ENCODE assay signal across 8 cellular contexts in the genomic region with DNA sequence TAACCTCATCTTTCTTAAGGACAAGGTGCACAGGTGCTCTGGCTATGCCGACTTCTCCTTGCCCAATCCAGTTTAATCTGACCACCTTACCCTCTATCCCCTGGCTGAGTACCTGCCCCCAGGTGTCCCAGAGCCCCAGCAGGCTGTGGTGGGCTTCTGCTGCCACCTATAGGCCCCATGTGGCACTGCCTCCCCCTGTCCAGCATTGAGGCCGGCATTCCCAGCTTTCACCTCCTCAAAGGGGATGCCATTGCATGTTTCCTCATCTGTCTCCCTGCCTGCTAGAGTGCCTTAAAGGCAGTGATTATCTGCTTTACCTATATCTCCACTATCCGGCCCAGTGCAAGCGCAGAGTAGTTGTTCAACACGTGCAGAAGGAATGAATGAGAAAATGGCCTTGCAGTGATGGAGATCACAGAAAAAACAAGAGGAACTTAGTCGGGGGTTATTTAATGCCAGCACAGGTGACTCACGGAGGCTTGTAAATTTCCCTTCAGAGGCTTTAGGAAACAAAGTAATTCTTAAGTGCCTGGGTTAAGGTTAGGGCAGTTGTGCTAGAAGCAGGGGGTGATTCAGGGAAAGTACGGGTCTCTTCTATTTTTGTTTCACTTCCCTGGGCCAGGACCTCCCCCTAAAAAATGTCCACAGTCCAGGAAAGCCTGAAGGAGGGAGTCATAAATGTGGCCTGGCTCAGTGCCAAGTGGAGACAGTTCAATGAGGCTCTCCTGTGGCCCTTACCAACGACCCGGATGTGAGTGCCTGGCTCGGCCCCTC.
DNase-seq lines count a peak whose midpoint lies in the region; ATAC-seq and TF ChIP-seq lines count a peak whose summit lies in the region.

No MANE protein-coding gene starts in this region.

- no peak overlapping the region for H2BK12ac ChIP-seq in H9 (ENCODE audit: insufficient read length, low read depth, low read length)

- no peak overlapping the region for H3K4ac ChIP-seq in H9 (ENCODE audit: low read depth, low read length)

- H2BK5ac ChIP-seq in H9 (ENCODE audit: insufficient read length, low read length), result no peak overlapping the region

- no peak overlapping the region for H3K4me2 ChIP-seq in DND-41 (ENCODE audit: insufficient read depth, low read length)
- no peak overlapping the region for H3K4me2 ChIP-seq in H9 (ENCODE audit: insufficient read depth, insufficient read length, low read length)

- ATAC-seq in DND-41 (ENCODE audit: insufficient read depth, low read depth) (peak; percentile 62; the same call in 2 of the 3 replicates), GM21360 (IDR thresholded peaks at IDR 0.05; ENCODE audit: unreplicated experiment) (no peak)
- ATAC-seq in activated CD8-positive, alpha-beta memory T cell treated with anti-CD3 and anti-CD28 coated beads, Interleukin-2, amount 10 ng/mL, durations not matched to agents 7 days and 5 days, result peak; percentile 39

- no peaks in the 10 kb centered on the region for H3K23me2 ChIP-seq in H9 (ENCODE audit: insufficient read length, low read depth, low read length, poor library complexity, severe bottlenecking)

- H3K4me3 ChIP-seq in DND-41 (ENCODE audit: low read depth in 1 of 2, low read length in 2 of 2) (no peak overlapping the region), prostate gland (no peak overlapping the region)

- no peak overlapping the region for H4K5ac ChIP-seq in H9 (ENCODE audit: insufficient read length, low read depth, low read length)

- H3K4me1 ChIP-seq in DND-41 (ENCODE audit: insufficient read depth, low read length) (no peaks in the 10 kb centered on the region), H9 (ENCODE audit: insufficient read depth, low read length) (no peaks in the 10 kb centered on the region), prostate gland (replicated peaks) (no peaks in the 10 kb centered on the region)

- H4K20me1 ChIP-seq in DND-41 (ENCODE audit: insufficient read depth, low read length) (no peaks in the 10 kb centered on the region), H9 (ENCODE audit: control insufficient read depth, insufficient read depth, insufficient read length) (no peaks in the 10 kb centered on the region)

- no peak overlapping the region for H2BK15ac ChIP-seq in H9 (ENCODE audit: low read depth, low read length)

- DNase-seq in DND-41, result peak; percentile 20
- DNase-seq in H9, result peak; percentile 88
- DNase-seq in NCI-H2107 treated with DMSO at 0.1 percent for 48 hours (lab: John Stamatoyannopoulos, UW; ENCODE audit: unreplicated experiment), result peak; percentile 47
- DNase-seq in activated CD8-positive, alpha-beta memory T cell treated with anti-CD3 and anti-CD28 coated beads, Interleukin-2, amount 10 ng/mL, durations not matched to agents 7 days and 5 days, result peak; percentile 43
- DNase-seq in head of caudate nucleus, result peak in 40 of 42 donors; percentile 17 to 76 (median 46)
- DNase-seq in prostate gland (ENCODE audit: low spot score), result no peak
- DNase-seq in ureter (ENCODE audit: low spot score), result no peak

- H2AK5ac ChIP-seq in H9 (ENCODE audit: insufficient read length, low read length), result no peak overlapping the region

- H3K18ac ChIP-seq in H9 (ENCODE audit: insufficient read length, low read depth, low read length), result no peak overlapping the region

- H3K36me3 Mint-ChIP-seq in H9 (ENCODE audit: insufficient read depth in 1 of 3, low read depth in 3 of 3), result no peaks in the 10 kb centered on the region
- H3K36me3 Mint-ChIP-seq in activated CD8-positive, alpha-beta memory T cell treated with anti-CD3 and anti-CD28 coated beads, Interleukin-2, amount 10 ng/mL, durations not matched to agents 7 days and 5 days, result no peaks in the 10 kb centered on the region

- H3K79me1 ChIP-seq in H9 (ENCODE audit: insufficient read depth, low read depth, low read length, poor library complexity, severe bottlenecking), result no peaks in the 10 kb centered on the region

- TF ChIP-seq CTCF in DND-41 (IDR thresholded peaks at IDR 0.05; ENCODE audit: borderline replicate concordance, extremely low read depth, low read length, poor library complexity, severe bottlenecking), result peak; percentile 83
- peak; percentile 98 for TF ChIP-seq CTCF in H9 (conservative IDR thresholded peaks at IDR 0.05)
- peak; percentile 35 to 75 (median 72) for TF ChIP-seq CTCF in prostate gland (IDR thresholded peaks at IDR 0.05)

- H3K14ac ChIP-seq in H9 (ENCODE audit: insufficient read depth, low read length), result no peak overlapping the region

- intact Hi-C loops in head of caudate nucleus (cut with DNase I) (no loop called here), prostate gland (cut with DNase I) (loop anchor here (1.0 to 10.0 kb wide), 2 partner anchors 125 to 331 kb away; no protein-coding TSS in a partner anchor)

- no peak overlapping the region for H4K8ac ChIP-seq in H9 (replicated peaks; ENCODE audit: insufficient read length, low read depth, low read length)

- H3K36me3 ChIP-seq in DND-41 (ENCODE audit: insufficient read depth, low read length) (no peaks in the 10 kb centered on the region), prostate gland (no peaks in the 10 kb centered on the region)

- H3T11ph ChIP-seq in H9 (ENCODE audit: low read length), result no peak overlapping the region

- peaks cover 2% of the 10 kb centered on the region; the same call in 1 of the 2 replicates for H3K27me3 Mint-ChIP-seq in H9 (ENCODE audit: low read depth)
- no peaks in the 10 kb centered on the region for H3K27me3 Mint-ChIP-seq in activated CD8-positive, alpha-beta memory T cell treated with anti-CD3 and anti-CD28 coated beads, Interleukin-2, amount 10 ng/mL, durations not matched to agents 7 days and 5 days

- peaks cover 0 to 2% of the 10 kb centered on the region in 2 experiments; a peak in 2 of 4 replicates for H3K4me1 Mint-ChIP-seq in H9
- peaks cover 2% of the 10 kb centered on the region for H3K4me1 Mint-ChIP-seq in activated CD8-positive, alpha-beta memory T cell treated with anti-CD3 and anti-CD28 coated beads, Interleukin-2, amount 10 ng/mL, durations not matched to agents 7 days and 5 days

- H2BK120ac ChIP-seq in H9 (ENCODE audit: low read depth, low read length, poor library complexity, severe bottlenecking), result no peak overlapping the region

- H3K23ac ChIP-seq in H9 (ENCODE audit: insufficient read length, low read depth, low read length), result no peak overlapping the region

- no peak overlapping the region for H4K91ac ChIP-seq in H9 (ENCODE audit: insufficient read length, low read depth, low read length)

- no peak overlapping the region for H3K27ac ChIP-seq in DND-41 (ENCODE audit: low read length)
- H3K27ac ChIP-seq in H9 (ENCODE audit: insufficient read length, low read depth, low read length), result no peak overlapping the region
- H3K27ac ChIP-seq in prostate gland, result no peak overlapping the region

- no peak overlapping the region for H3K4me3 Mint-ChIP-seq in H9
- H3K4me3 Mint-ChIP-seq in activated CD8-positive, alpha-beta memory T cell treated with anti-CD3 and anti-CD28 coated beads, Interleukin-2, amount 10 ng/mL, durations not matched to agents 7 days and 5 days, result no peak overlapping the region

- H3K9ac ChIP-seq in DND-41 (ENCODE audit: low read depth, low read length), result no peak overlapping the region
- no peak overlapping the region for H3K9ac ChIP-seq in H9 (ENCODE audit: extremely low read depth, insufficient read length, low read length)

- no peaks in the 10 kb centered on the region; a peak in 1 of 5 replicates for H3K9me3 Mint-ChIP-seq in H9
- no peaks in the 10 kb centered on the region for H3K9me3 Mint-ChIP-seq in activated CD8-positive, alpha-beta memory T cell treated with anti-CD3 and anti-CD28 coated beads, Interleukin-2, amount 10 ng/mL, durations not matched to agents 7 days and 5 days (ENCODE audit: low read depth)

- no CpG with 5 or more reads among the region's 11 CpGs for WGBS in H9 (ENCODE audit: extremely low coverage, insufficient read length, low lambda C conversion rate)
- 32% methylated on average over 11 of the region's 11 CpGs for WGBS in prostate gland

- H2AFZ ChIP-seq in DND-41 (ENCODE audit: low read depth, low read length) (no peak overlapping the region), H9 (ENCODE audit: low read length) (no peak overlapping the region)

- H3K27me3 ChIP-seq in DND-41 (ENCODE audit: insufficient read depth, low read length, poor library complexity), result peaks cover 6% of the 10 kb centered on the region
- no peaks in the 10 kb centered on the region; the same call in 1 of the 2 replicates for H3K27me3 ChIP-seq in H9 (ENCODE audit: insufficient read depth, low read length)
- no peaks in the 10 kb centered on the region for H3K27me3 ChIP-seq in prostate gland (replicated peaks; ENCODE audit: insufficient read depth)

- H3K79me2 ChIP-seq in DND-41 (ENCODE audit: insufficient read depth, low read length) (no peaks in the 10 kb centered on the region), H9 (ENCODE audit: insufficient read depth, low read length) (no peaks in the 10 kb centered on the region)

- H3K56ac ChIP-seq in H9 (ENCODE audit: insufficient read length, low read depth, low read length), result no peak overlapping the region

- no peaks in the 10 kb centered on the region for H3K9me3 ChIP-seq in DND-41 (ENCODE audit: insufficient read depth, low read length, severe bottlenecking)
- no peaks in the 10 kb centered on the region for H3K9me3 ChIP-seq in H9 (ENCODE audit: control insufficient read depth, low read depth, low read length)
- H3K9me3 ChIP-seq in prostate gland, result no peaks in the 10 kb centered on the region

- TF ChIP-seq POLR2A in prostate gland (IDR thresholded peaks at IDR 0.05), result no peak

- H3K27ac Mint-ChIP-seq in H9, result no peak overlapping the region
- no peak overlapping the region for H3K27ac Mint-ChIP-seq in activated CD8-positive, alpha-beta memory T cell treated with anti-CD3 and anti-CD28 coated beads, Interleukin-2, amount 10 ng/mL, durations not matched to agents 7 days and 5 days

- H2BK20ac ChIP-seq in H9 (ENCODE audit: low read depth, low read length, poor library complexity, severe bottlenecking), result no peak overlapping the region

- CTCF ChIA-PET in activated CD8-positive, alpha-beta memory T cell treated with anti-CD3 and anti-CD28 coated beads, Interleukin-2, amount 10 ng/mL, durations not matched to agents 7 days and 5 days (lab: Charles Lee), result interaction anchor here (0.9 to 2.2 kb wide), 3 partner anchors 144 to 332 kb away, joined by 3 to 10 read pairs (median 7); no protein-coding TSS in a partner anchor

Comparison
In these comparisons a context has a peak if more than half of its experiments do, and no peak if none do; other contexts are left out.
1. DNase-seq: peak in DND-41 (single experiment), H9 (single experiment), NCI-H2107 treated with DMSO at 0.1 percent for 48 hours (single experiment), activated CD8-positive, alpha-beta memory T cell treated with anti-CD3 and anti-CD28 coated beads, Interleukin-2, amount 10 ng/mL, durations not matched to agents 7 days and 5 days (single experiment) and head of caudate nucleus (40 of 42); none in prostate gland (single experiment) and ureter (single experiment).
2. Peak in every context shown above with its lines, with median percentiles within 50 percentile points of each other: CTCF ChIP-seq.